1 cellular context compared by ENCODE assay signal in the genomic region with DNA sequence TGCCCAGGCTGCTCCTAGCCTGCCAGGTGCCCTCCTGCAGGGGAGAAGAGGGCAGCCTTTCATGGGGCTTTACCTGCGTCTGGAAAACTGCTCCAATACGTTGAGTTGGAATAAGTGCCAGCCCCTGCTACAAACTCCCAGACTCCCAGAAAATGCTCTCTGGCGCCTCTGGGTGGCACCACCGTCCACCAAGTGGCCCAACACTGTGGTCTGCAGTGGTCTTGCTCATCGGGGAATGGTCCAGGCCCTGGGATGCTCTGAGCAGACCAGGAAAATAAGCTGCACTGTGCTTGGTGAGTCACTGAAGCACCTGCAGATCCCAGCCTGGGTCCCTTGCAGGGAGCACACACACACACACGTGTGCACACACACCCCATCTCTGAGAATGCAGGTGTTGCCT.
TF ChIP-seq lines count a peak whose summit lies in the region.

No MANE protein-coding gene starts in this region.

TF ChIP-seq in IMR-90, 13 proteins besides CTCF, POLR2A, EP300 and RAD21 (continued from another document):
- TF ChIP-seq MAFK (IDR thresholded peaks at IDR 0.05; ENCODE audit: low read depth, low read length): no peak
- peak; percentile 54 for TF ChIP-seq SMC3 (IDR thresholded peaks at IDR 0.05; ENCODE audit: low read depth, low read length)
- no peak for TF ChIP-seq FOS (IDR thresholded peaks at IDR 0.05; ENCODE audit: low read depth, low read length)
- TF ChIP-seq MXI1 (IDR thresholded peaks at IDR 0.05; ENCODE audit: borderline replicate concordance, low read depth, low read length): no peak
- TF ChIP-seq BHLHE40 (IDR thresholded peaks at IDR 0.05; ENCODE audit: low read depth, low read length): no peak
- TF ChIP-seq, protein P1, sequence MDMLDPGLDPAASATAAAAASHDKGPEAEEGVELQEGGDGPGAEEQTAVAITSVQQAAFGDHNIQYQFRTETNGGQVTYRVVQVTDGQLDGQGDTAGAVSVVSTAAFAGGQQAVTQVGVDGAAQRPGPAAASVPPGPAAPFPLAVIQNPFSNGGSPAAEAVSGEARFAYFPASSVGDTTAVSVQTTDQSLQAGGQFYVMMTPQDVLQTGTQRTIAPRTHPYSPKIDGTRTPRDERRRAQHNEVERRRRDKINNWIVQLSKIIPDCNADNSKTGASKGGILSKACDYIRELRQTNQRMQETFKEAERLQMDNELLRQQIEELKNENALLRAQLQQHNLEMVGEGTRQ (IDR thresholded peaks at IDR 0.05; ENCODE audit: low read depth, low read length): no peak
